Comparison of ENCODE assay signal across 8 cellular contexts in the genomic region with DNA sequence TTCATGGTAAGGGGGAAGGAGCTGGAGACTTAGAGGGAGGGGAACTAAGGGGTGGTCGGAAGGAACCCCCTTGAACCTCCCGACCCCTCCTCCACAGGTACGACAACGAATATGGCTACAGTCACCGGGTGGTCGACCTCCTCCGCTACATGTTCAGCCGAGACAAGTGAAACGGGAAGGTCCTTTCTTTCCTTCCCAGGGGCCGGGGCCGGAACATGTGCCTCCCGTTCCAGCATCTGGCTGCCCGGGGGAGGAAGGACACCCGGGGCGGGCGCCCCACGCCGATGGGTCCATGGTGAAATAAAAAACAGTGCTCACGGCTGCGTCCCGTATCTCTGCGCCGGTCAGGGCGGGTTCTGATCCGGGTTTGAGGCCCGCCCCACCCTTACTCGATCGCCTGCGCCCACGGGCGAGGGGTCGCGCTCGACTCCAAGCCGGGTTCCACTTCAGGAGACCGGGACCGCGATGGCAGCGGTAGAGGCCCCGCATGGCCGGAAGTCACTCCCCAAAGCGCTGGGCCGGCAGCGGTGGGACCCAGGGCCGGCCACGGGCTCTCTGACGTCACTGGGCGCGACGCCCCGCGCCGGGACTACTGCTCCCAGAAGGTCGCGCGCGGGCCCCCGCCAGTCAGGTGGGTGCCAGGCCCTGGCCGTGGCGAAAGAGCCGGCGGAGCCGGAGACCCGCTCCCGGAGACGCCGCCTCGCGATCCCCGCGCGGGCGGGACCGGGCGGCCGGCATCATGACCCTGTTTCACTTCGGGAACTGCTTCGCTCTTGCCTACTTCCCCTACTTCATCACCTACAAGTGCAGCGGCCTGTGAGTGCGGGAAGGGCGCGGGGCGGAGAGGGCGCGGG. TPM values are rescaled to one million over a fixed set of nuclear protein-coding genes. Genes with fewer than 3 reads are reported as not detected.
DNase-seq lines count a peak whose midpoint lies in the region; ATAC-seq and TF ChIP-seq lines count a peak whose summit lies in the region.

A gene with protein sequence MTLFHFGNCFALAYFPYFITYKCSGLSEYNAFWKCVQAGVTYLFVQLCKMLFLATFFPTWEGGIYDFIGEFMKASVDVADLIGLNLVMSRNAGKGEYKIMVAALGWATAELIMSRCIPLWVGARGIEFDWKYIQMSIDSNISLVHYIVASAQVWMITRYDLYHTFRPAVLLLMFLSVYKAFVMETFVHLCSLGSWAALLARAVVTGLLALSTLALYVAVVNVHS (plus strand): TSS at position 626 of the 854 bp plus-strand sequence. CDS start 114 bp downstream, at position 740.

- H3K4me1 Mint-ChIP-seq in activated naive CD8-positive, alpha-beta T cell (ENCODE audit: low read depth), result peaks cover 36% of the 10 kb centered on the region
- peaks cover 3% of the 10 kb centered on the region for H3K4me1 Mint-ChIP-seq in glutamatergic neuron (ENCODE audit: low read depth, unreplicated experiment)

- H3K4me1 ChIP-seq in HEK293 (ENCODE audit: control insufficient read depth, insufficient read depth, low read length), result peaks cover 16% of the 10 kb centered on the region
- H3K4me1 ChIP-seq in ovary (ENCODE audit: insufficient read depth), result peaks cover 10% of the 10 kb centered on the region
- H3K4me1 ChIP-seq in thoracic aorta (ENCODE audit: control insufficient read depth in 1 of 2, low read depth in 2 of 2), result peaks cover 8 to 21% of the 10 kb centered on the region in 2 donors

- H3K36me3 ChIP-seq in HEK293 (ENCODE audit: control insufficient read depth in 2 of 2, insufficient read depth in 1 of 2, low read length in 2 of 2) (peaks cover 50 to 62% of the 10 kb centered on the region in 2 experiments), ovary (no peaks in the 10 kb centered on the region), thoracic aorta (no peaks in the 10 kb centered on the region)

- peak within 1 kb of the TSS; percentile 97 for H3K4me3 Mint-ChIP-seq in activated naive CD8-positive, alpha-beta T cell
- H3K4me3 Mint-ChIP-seq in glutamatergic neuron (ENCODE audit: unreplicated experiment), result peak within 1 kb of the TSS; percentile 92

- POLR2A ChIA-PET in HEK293 (lab: Yijun Ruan, JAX), result interaction anchor here (1.0 to 2.6 kb wide), 6 partner anchors 10 to 595 kb away, joined by 3 to 14 read pairs (median 4); a partner anchor contains a TSS

- H3K9me3 Mint-ChIP-seq in activated naive CD8-positive, alpha-beta T cell (ENCODE audit: low read depth), result no peaks in the 10 kb centered on the region
- H3K9me3 Mint-ChIP-seq in glutamatergic neuron (ENCODE audit: unreplicated experiment), result peaks cover 8% of the 10 kb centered on the region

- ATAC-seq in thoracic aorta (ENCODE audit: insufficient number of reproducible peaks, low FRiP score, low read depth), result peak; percentile 57

- H3K27ac ChIP-seq in HEK293 (ENCODE audit: extremely low read depth, low read depth, low read length) (peak within 1 kb of the TSS; percentile 94), ovary (peak within 1 kb of the TSS; percentile 44 to 53), thoracic aorta (peak within 1 kb of the TSS; percentile 68 to 70)

- H3K27me3 ChIP-seq in ovary (no peaks in the 10 kb centered on the region), thoracic aorta (replicated peaks; ENCODE audit: insufficient read depth) (no peaks in the 10 kb centered on the region)

- no peaks in the 10 kb centered on the region for H3K27me3 Mint-ChIP-seq in activated naive CD8-positive, alpha-beta T cell
- peaks cover 6% of the 10 kb centered on the region for H3K27me3 Mint-ChIP-seq in glutamatergic neuron (ENCODE audit: unreplicated experiment)

- DNase-seq in GDM1 (lab: John Stamatoyannopoulos, UW), result peak; percentile 80
- peak; percentile 88 for DNase-seq in NB4 (ENCODE audit: low read depth)
- peak; percentile 89 for DNase-seq in SKM-1 treated with dmso at 0.1 percent for 144 hours (lab: John Stamatoyannopoulos, UW; ENCODE audit: unreplicated experiment)
- DNase-seq in glutamatergic neuron, result peak; percentile 95
- peak; percentile 93 to 96 (median 95) for DNase-seq in ovary
- DNase-seq in thoracic aorta (ENCODE audit: low spot score), result peak; percentile 79

- no peak for TF ChIP-seq EP300 in ovary (IDR thresholded peaks at IDR 0.05)

- 0 to 1% (median 0%) methylated on average over 80 to 85 of the region's 85 CpGs for whole genome bisulfite sequencing in ovary, 3 donors

- H3K9me3 ChIP-seq in HEK293 (ENCODE audit: control insufficient read depth, insufficient read depth, low read depth, low read length), result no peaks in the 10 kb centered on the region
- H3K9me3 ChIP-seq in ovary, result no peaks in the 10 kb centered on the region
- H3K9me3 ChIP-seq in thoracic aorta, result no peaks in the 10 kb centered on the region

- peak; percentile 72 for TF ChIP-seq POLR2A in NB4 (IDR thresholded peaks at IDR 0.05; ENCODE audit: extremely low read depth, insufficient read length)
- TF ChIP-seq POLR2A in ovary (IDR thresholded peaks at IDR 0.05), result peak; percentile 58

- peak within 1 kb of the TSS; percentile 96 for H3K27ac Mint-ChIP-seq in activated naive CD8-positive, alpha-beta T cell
- H3K27ac Mint-ChIP-seq in glutamatergic neuron (ENCODE audit: unreplicated experiment), result peak within 1 kb of the TSS; percentile 57

- CTCF ChIA-PET in HEK293 (lab: Yijun Ruan, JAX), result interaction anchor here (0.6 to 2.5 kb wide), 6 partner anchors 11 to 193 kb away, joined by 3 to 17 read pairs (median 5); no protein-coding TSS in a partner anchor

- TF ChIP-seq CTCF in HEK293 (tag by site-specific recombination; IDR thresholded peaks at IDR 0.05), result no peak; the same call in none of the 2 replicates
- no peak for TF ChIP-seq CTCF in NB4 (IDR thresholded peaks at IDR 0.05; ENCODE audit: low read depth, low read length)
- TF ChIP-seq CTCF in glutamatergic neuron (IDR thresholded peaks at IDR 0.05; ENCODE audit: partially characterized antibody, unreplicated experiment), result no peak
- no peak for TF ChIP-seq CTCF in ovary (IDR thresholded peaks at IDR 0.05)
- no peak for TF ChIP-seq CTCF in thoracic aorta (IDR thresholded peaks at IDR 0.05)

- intact Hi-C loops in ovary (cut with DNase I), result loop anchor here in 2 of 4 donors (5.0 to 10.0 kb wide), 2 partner anchors 70 to 172 kb away; a partner anchor contains a TSS

- H3K4me3 ChIP-seq in HEK293 (ENCODE audit: low read depth, low read length) (peak within 1 kb of the TSS; percentile 62), NB4 (ENCODE audit: low read depth, low read length) (peak within 1 kb of the TSS; percentile 85), ovary (peak within 1 kb of the TSS; percentile 72), thoracic aorta (peak within 1 kb of the TSS; percentile 97)

- peaks cover 4% of the 10 kb centered on the region for H3K36me3 Mint-ChIP-seq in activated naive CD8-positive, alpha-beta T cell
- H3K36me3 Mint-ChIP-seq in glutamatergic neuron (ENCODE audit: unreplicated experiment), result no peaks in the 10 kb centered on the region

TF ChIP-seq in HEK293, 187 proteins besides CTCF, POLR2A, EP300 and RAD21 (continues in another document):
- peak; percentile 94 for TF ChIP-seq BCL11B (tag by site-specific recombination; IDR thresholded peaks at IDR 0.05; ENCODE audit: low read depth)
- no peak for TF ChIP-seq ZNF37A (tag by site-specific recombination; IDR thresholded peaks at IDR 0.05)
- TF ChIP-seq ZNF747 (tag by site-specific recombination; IDR thresholded peaks at IDR 0.05), result no peak
- TF ChIP-seq SALL2 (tag by site-specific recombination; IDR thresholded peaks at IDR 0.05; ENCODE audit: borderline replicate concordance), result no peak
- TF ChIP-seq, protein P1, sequence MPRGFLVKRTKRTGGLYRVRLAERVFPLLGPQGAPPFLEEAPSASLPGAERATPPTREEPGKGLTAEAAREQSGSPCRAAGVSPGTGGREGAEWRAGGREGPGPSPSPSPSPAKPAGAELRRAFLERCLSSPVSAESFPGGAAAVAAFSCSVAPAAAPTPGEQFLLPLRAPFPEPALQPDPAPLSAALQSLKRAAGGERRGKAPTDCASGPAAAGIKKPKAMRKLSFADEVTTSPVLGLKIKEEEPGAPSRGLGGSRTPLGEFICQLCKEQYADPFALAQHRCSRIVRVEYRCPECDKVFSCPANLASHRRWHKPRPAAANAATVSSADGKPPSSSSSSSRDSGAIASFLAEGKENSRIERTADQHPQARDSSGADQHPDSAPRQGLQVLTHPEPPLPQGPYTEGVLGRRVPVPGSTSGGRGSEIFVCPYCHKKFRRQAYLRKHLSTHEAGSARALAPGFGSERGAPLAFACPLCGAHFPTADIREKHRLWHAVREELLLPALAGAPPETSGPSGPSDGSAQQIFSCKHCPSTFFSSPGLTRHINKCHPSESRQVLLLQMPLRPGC (tag by site-specific recombination; IDR thresholded peaks at IDR 0.05), result peak; percentile 27; the same call in 1 of the 2 replicates
- TF ChIP-seq, protein P2, sequence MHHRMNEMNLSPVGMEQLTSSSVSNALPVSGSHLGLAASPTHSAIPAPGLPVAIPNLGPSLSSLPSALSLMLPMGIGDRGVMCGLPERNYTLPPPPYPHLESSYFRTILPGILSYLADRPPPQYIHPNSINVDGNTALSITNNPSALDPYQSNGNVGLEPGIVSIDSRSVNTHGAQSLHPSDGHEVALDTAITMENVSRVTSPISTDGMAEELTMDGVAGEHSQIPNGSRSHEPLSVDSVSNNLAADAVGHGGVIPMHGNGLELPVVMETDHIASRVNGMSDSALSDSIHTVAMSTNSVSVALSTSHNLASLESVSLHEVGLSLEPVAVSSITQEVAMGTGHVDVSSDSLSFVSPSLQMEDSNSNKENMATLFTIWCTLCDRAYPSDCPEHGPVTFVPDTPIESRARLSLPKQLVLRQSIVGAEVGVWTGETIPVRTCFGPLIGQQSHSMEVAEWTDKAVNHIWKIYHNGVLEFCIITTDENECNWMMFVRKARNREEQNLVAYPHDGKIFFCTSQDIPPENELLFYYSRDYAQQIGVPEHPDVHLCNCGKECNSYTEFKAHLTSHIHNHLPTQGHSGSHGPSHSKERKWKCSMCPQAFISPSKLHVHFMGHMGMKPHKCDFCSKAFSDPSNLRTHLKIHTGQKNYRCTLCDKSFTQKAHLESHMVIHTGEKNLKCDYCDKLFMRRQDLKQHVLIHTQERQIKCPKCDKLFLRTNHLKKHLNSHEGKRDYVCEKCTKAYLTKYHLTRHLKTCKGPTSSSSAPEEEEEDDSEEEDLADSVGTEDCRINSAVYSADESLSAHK (tag by site-specific recombination; IDR thresholded peaks at IDR 0.05), result no peak; the same call in none of the 2 replicates
- TF ChIP-seq, protein P3, sequence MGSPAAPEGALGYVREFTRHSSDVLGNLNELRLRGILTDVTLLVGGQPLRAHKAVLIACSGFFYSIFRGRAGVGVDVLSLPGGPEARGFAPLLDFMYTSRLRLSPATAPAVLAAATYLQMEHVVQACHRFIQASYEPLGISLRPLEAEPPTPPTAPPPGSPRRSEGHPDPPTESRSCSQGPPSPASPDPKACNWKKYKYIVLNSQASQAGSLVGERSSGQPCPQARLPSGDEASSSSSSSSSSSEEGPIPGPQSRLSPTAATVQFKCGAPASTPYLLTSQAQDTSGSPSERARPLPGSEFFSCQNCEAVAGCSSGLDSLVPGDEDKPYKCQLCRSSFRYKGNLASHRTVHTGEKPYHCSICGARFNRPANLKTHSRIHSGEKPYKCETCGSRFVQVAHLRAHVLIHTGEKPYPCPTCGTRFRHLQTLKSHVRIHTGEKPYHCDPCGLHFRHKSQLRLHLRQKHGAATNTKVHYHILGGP (tag by site-specific recombination; IDR thresholded peaks at IDR 0.05), result no peak

RNA-seq across cellular contexts. Expression of the gene that starts here (rescaled TPM):
- total RNA-seq in glutamatergic neuron (ENCODE audit: unreplicated experiment), result 67.2 TPM
- 10 to 100 TPM; 61.4 to 87.7 (median 66.8) TPM for total RNA-seq in ovary
- polyA plus RNA-seq in ovary, result 100 to 1,000 TPM in 1 of 2 donors, 10 to 100 TPM in 1; 80.9 to 105 TPM
- total RNA-seq in thoracic aorta, result 10 to 100 TPM; 49.7 to 75.8 TPM

Comparison
In these comparisons a context has a peak if more than half of its experiments do, and no peak if none do; other contexts are left out.
1. Peak in every context shown above with its lines: DNase-seq, ATAC-seq, H3K4me3 ChIP-seq and H3K27ac ChIP-seq.